In genomic region chr19:35628565-35629331, GRCh38 we compare ENCODE assay signal across 8 cellular contexts. TPM values are rescaled to one million over a fixed set of nuclear protein-coding genes. Genes with fewer than 3 reads are reported as not detected.
DNase-seq lines count a peak whose midpoint lies in the region; ATAC-seq, FAIRE-seq and TF ChIP-seq lines count a peak whose summit lies in the region.

RBM42 (plus strand) TSS chr19:35629036; CDS start chr19:35629154, 118 bp downstream.

- peak within 1 kb of the TSS; percentile 83 for H3K4me3 ChIP-seq in psoas muscle

- H3K27me3 ChIP-seq in psoas muscle (ENCODE audit: insufficient read depth in 3 of 3, low read length in 2 of 3) = no peaks in the 10 kb centered on the region

- H3K36me3 ChIP-seq in psoas muscle (ENCODE audit: insufficient read depth in 1 of 2, low read depth in 1 of 2) = peaks cover 4 to 41% of the 10 kb centered on the region in 2 donors

- peak; percentile 96 for FAIRE-seq in urothelium cell line (lab: Jason Lieb, UNC)

- intact Hi-C loops in T-helper 2 cell treated with Interferon-gamma antibody and Interleukin-4, amounts not matched to agents 100 ng/mL and 5 ng/mL, for 36 hours (cut with micrococcal nuclease) = loop anchor here (1.0 to 5.0 kb wide), 5 partner anchors 16 to 114 kb away; partner anchors contain the start of genes COX6B1, HAUS5 and IGFLR1
- intact Hi-C loops in left ventricle myocardium superior (cut with micrococcal nuclease) = no loop called here
- intact Hi-C loops in psoas muscle (cut with DNase I) = loop anchor here in 1 of 2 donors (2.0 kb wide), 1 partner anchor 84 kb away; the partner anchor contains the start of gene TMEM147

- DNase-seq in NCI-H187 treated with DMSO at 0.1 percent for 48 hours (lab: John Stamatoyannopoulos, UW) (peak; percentile 95), anterior cingulate cortex (lab: John Stamatoyannopoulos, UW) (peak; percentile 79 to 97 (median 94)), left ventricle myocardium superior (peak; percentile 97), psoas muscle (peak; percentile 96 to 97), urothelium cell line (ENCODE audit: low spot score) (peak; percentile 99)

- WGBS in psoas muscle, 3 donors = 0% methylated on average over 56 of the region's 56 CpGs

- peaks cover 13% of the 10 kb centered on the region for H3K4me1 ChIP-seq in psoas muscle

- peak within 1 kb of the TSS; percentile 94 for H3K27ac ChIP-seq in psoas muscle

- no peak for TF ChIP-seq CTCF in psoas muscle (IDR thresholded peaks at IDR 0.05)

- H3K9me3 ChIP-seq in psoas muscle = no peaks in the 10 kb centered on the region

- ATAC-seq in GM18499 (IDR thresholded peaks at IDR 0.05; ENCODE audit: insufficient read depth, unreplicated experiment) (peak; percentile 89), HG02943 (IDR thresholded peaks at IDR 0.05; ENCODE audit: low read depth, unreplicated experiment) (peak; percentile 96), left ventricle myocardium superior (peak; percentile 100), psoas muscle (peak; percentile 100)

RNA-seq across cellular contexts. Expression of gene RBM42, which starts in this region (rescaled TPM):
- 96.5 and 109 TPM in 2 replicates for total RNA-seq in T-helper 2 cell treated with Interferon-gamma antibody and Interleukin-4, amounts not matched to agents 100 ng/mL and 5 ng/mL, for 36 hours
- total RNA-seq in left ventricle myocardium superior (51.0 TPM), psoas muscle (10 to 100 TPM; 50.1 to 68.1 (median 59.1) TPM)
- 10 to 100 TPM; 53.2 to 69.1 (median 61.1) TPM for polyA plus RNA-seq in psoas muscle

Comparison
In these comparisons a context has a peak if more than half of its experiments do, and no peak if none do; other contexts are left out.
1. Peak in every context shown above with its lines: DNase-seq, ATAC-seq, H3K4me3 ChIP-seq and H3K27ac ChIP-seq.